Comparison of ENCODE assay signal across 8 cellular contexts in genomic region chr2:127083819-127084503, GRCh38. TPM values are rescaled to one million over a fixed set of nuclear protein-coding genes. Genes with fewer than 3 reads are reported as not detected.
A peak's percentile ranks its signal among the peaks of the same experiment; 100 is the strongest.
DNase-seq lines count a peak whose midpoint lies in the region; ATAC-seq, FAIRE-seq and TF ChIP-seq lines count a peak whose summit lies in the region.

No MANE protein-coding gene starts in this region.

- FAIRE-seq in HTR-8/SVneo (lab: Jason Lieb, UNC), result no peak

- TF ChIP-seq CTCF in WI38 (IDR thresholded peaks at IDR 0.05; ENCODE audit: low read depth, low read length), result no peak

- peak; percentile 61 for ATAC-seq in Right ventricle myocardium superior (ENCODE audit: poor library complexity)
- ATAC-seq in HG02588 (IDR thresholded peaks at IDR 0.05; ENCODE audit: unreplicated experiment), result no peak

- in situ Hi-C loops in Caki2 (cut with HindIII; ENCODE audit: low pct_unique_long_range_greater_than_20kb, low sequenced_read_pairs), result no loop called here

- intact Hi-C loops in Right ventricle myocardium superior (cut with DNase I), result no loop called here

- H3K4me3 ChIP-seq in WI38 (ENCODE audit: low read depth, low read length), result peak overlapping the region; percentile 34

- DNase-seq in Caki2 (ENCODE audit: low read depth) (peak; percentile 61), Right ventricle myocardium superior (peak; percentile 86), renal cortical epithelial cell (ENCODE audit: low read depth) (peak; percentile 95), DMS53 treated with DMSO at 0.1 percent for 48 hours (lab: John Stamatoyannopoulos, UW; ENCODE audit: unreplicated experiment) (no peak), HTR-8/SVneo (ENCODE audit: insufficient read length, low spot score) (no peak)
- DNase-seq in activated CD4-positive, alpha-beta T cell treated with anti-CD3 and anti-CD28 coated beads, Interleukin-2, amount 50 U/mL, for 4 hours, result no peak

RNA-seq across cellular contexts. Expression of gene BIN1, which starts 23.0 kb away (rescaled TPM):
- total RNA-seq in Caki2 (2014; rRNA removed; shearing (Covaris generic); ENCODE audit: low replicate concordance), result 89.3 and 101 TPM in 2 replicates
- total RNA-seq in Right ventricle myocardium superior, result 15.7 TPM
- total RNA-seq in renal cortical epithelial cell, result 88.0 and 201 TPM in 2 replicates

Comparison
In these comparisons a context has a peak if more than half of its experiments do, and no peak if none do; other contexts are left out.
1. DNase-seq: peak in Caki2 (single experiment), Right ventricle myocardium superior (single experiment) and renal cortical epithelial cell (single experiment); none in DMS53 treated with DMSO at 0.1 percent for 48 hours (single experiment), activated CD4-positive, alpha-beta T cell treated with anti-CD3 and anti-CD28 coated beads, Interleukin-2, amount 50 U/mL, for 4 hours (0 of 2) and HTR-8/SVneo (single experiment).